Comparison of ENCODE assay signal across 9 cellular contexts in genomic region chr19:14370169-14370998, GRCh38. TPM values are rescaled to one million over a fixed set of nuclear protein-coding genes. Genes with fewer than 3 reads are reported as not detected.
DNase-seq lines count a peak whose midpoint lies in the region; ATAC-seq, FAIRE-seq and TF ChIP-seq lines count a peak whose summit lies in the region.
"Had no signal": no experiment of that assay in that cellular context is flagged by ENCODE, and none has a peak within 500 bp of the region (broad histone marks: within the 10 kb centered on the region; RNA-seq: fewer than 3 reads in every experiment).

No MANE protein-coding gene starts in this region.

- no peak for DNase-seq in IMR-90
- peak; percentile 23 for DNase-seq in germinal center (ENCODE audit: low spot score)
- peak; percentile 65 for DNase-seq in stimulated activated naive CD8-positive, alpha-beta T cell treated with anti-CD3 and anti-CD28 coated beads, Interleukin-15, Interleukin-2, amounts not matched to agents 100 U/mL and 50 U/mL, for 24 hours
- DNase-seq in H54 (ENCODE audit: insufficient read length, low spot score) = no peak
- no peak for DNase-seq in NCI-H128 (lab: John Stamatoyannopoulos, UW; ENCODE audit: unreplicated experiment)
- DNase-seq in GOT3 (lab: John Stamatoyannopoulos, UW) = no peak
- DNase-seq: NCI-H2081 treated with DMSO at 0.1 percent for 48 hours had no signal

- no peak overlapping the region for H3K23ac ChIP-seq in IMR-90 (ENCODE audit: low read depth, low read length)

- TF ChIP-seq POLR2A in IMR-90 (IDR thresholded peaks at IDR 0.05; ENCODE audit: low read depth, low read length) (no peak), H54 (IDR thresholded peaks at IDR 0.05; ENCODE audit: low read depth, low read length) (no peak)

- H2BK120ac ChIP-seq in IMR-90 (ENCODE audit: low read depth, low read length) = no peak overlapping the region

- H3K27ac ChIP-seq in IMR-90 (ENCODE audit: insufficient read depth, low read length) = no peak overlapping the region

- no peaks in the 10 kb centered on the region for H3K9me1 ChIP-seq in IMR-90 (ENCODE audit: insufficient read depth, low read length)

- H3K4me1 ChIP-seq in IMR-90 (ENCODE audit: control insufficient read depth, insufficient read depth, low read length) = peaks cover 6% of the 10 kb centered on the region

- H3K18ac ChIP-seq in IMR-90 (ENCODE audit: low read depth, low read length) = no peak overlapping the region

- no peak overlapping the region for H3K14ac ChIP-seq in IMR-90 (replicated peaks; ENCODE audit: low read depth, low read length)

- no peak overlapping the region for H3K4me3 ChIP-seq in IMR-90 (ENCODE audit: insufficient read depth, low read depth, low read length)

- no peak for TF ChIP-seq RAD21 in IMR-90 (IDR thresholded peaks at IDR 0.05; ENCODE audit: low read length)

- H3K36me3 ChIP-seq in IMR-90 (ENCODE audit: control insufficient read depth, insufficient read depth, low read length) = no peaks in the 10 kb centered on the region

- intact Hi-C loops in IMR-90 (cut with micrococcal nuclease) = no loop called here

- peak overlapping the region; percentile 5; the same call in 1 of the 2 replicates for H3K4me2 ChIP-seq in IMR-90 (ENCODE audit: low read depth, low read length)

- no peak for ATAC-seq in IMR-90 (ENCODE audit: low read depth)
- peak; percentile 34 to 41 for ATAC-seq in activated CD4-positive, CD25-positive, alpha-beta regulatory T cell treated with anti-CD3 and anti-CD28 coated beads, Interleukin-2, amount 50 U/mL, for 24 hours
- ATAC-seq in stimulated activated naive CD8-positive, alpha-beta T cell treated with anti-CD3 and anti-CD28 coated beads, Interleukin-15, Interleukin-2, amounts not matched to agents 100 U/mL and 50 U/mL, for 24 hours = peak; percentile 28
- ATAC-seq in HG03432 (IDR thresholded peaks at IDR 0.05; ENCODE audit: unreplicated experiment) = no peak

- no peaks in the 10 kb centered on the region for H3K79me1 ChIP-seq in IMR-90 (ENCODE audit: low read depth in 1 of 2, low read length in 2 of 2)

- dilution Hi-C loops in IMR-90 (cut with HindIII; ENCODE audit: low sequenced_read_pairs, unreplicated experiment) = no loop called here

- H4K8ac ChIP-seq in IMR-90 (ENCODE audit: low read depth in 2 of 2, low read length in 2 of 2) = 0 out of 4 replicates have a peak overlapping the region, but pooled peaks of 1 of the 2 experiments have one; percentile 14

- no peak for FAIRE-seq in H54 (lab: Jason Lieb, UNC)

- no peak overlapping the region for H3K4ac ChIP-seq in IMR-90 (ENCODE audit: low read depth, low read length)

- no peak overlapping the region for H2AK9ac ChIP-seq in IMR-90 (replicated peaks; ENCODE audit: low read depth, low read length, poor library complexity)

- H3K56ac ChIP-seq in IMR-90 (ENCODE audit: extremely low read depth, insufficient read depth, low read length) = no peak overlapping the region

- peak overlapping the region; percentile 70 for H2AFZ ChIP-seq in IMR-90 (replicated peaks; ENCODE audit: low read length, poor library complexity)

- H4K20me1 ChIP-seq in IMR-90 (ENCODE audit: insufficient read depth, low read length) = no peaks in the 10 kb centered on the region

- TF ChIP-seq CTCF in IMR-90 (conservative IDR thresholded peaks at IDR 0.05; ENCODE audit: low read depth, low read length) = no peak

- H4K5ac ChIP-seq in IMR-90 (ENCODE audit: low read depth, low read length) = no peak overlapping the region

- H3K9me3 ChIP-seq in IMR-90 (ENCODE audit: control insufficient read depth, insufficient read depth, low read length) = no peaks in the 10 kb centered on the region

- CTCF ChIA-PET in IMR-90 (lab: Yijun Ruan, JAX) = no interaction called here

- no peak overlapping the region for H3K9ac ChIP-seq in IMR-90 (ENCODE audit: low read depth, low read length)

- no peaks in the 10 kb centered on the region for H3K27me3 ChIP-seq in IMR-90 (ENCODE audit: control insufficient read depth, insufficient read depth, low read length)

- no peak overlapping the region for H2BK15ac ChIP-seq in IMR-90 (ENCODE audit: low read depth, low read length)

- no peak overlapping the region for H2BK5ac ChIP-seq in IMR-90 (ENCODE audit: low read depth, low read length, poor library complexity, severe bottlenecking)

- no TSS peak for BruUV-seq in IMR-90 (replicated peaks; lab: Mats Ljungman, UMichigan)

- H2AK5ac ChIP-seq in IMR-90 (ENCODE audit: low read depth, low read length) = no peak overlapping the region

- no peak overlapping the region for H4K91ac ChIP-seq in IMR-90 (ENCODE audit: insufficient read depth, low read depth, low read length)

- in situ Hi-C loops in IMR-90 (cut with MboI; ENCODE audit: low sequenced_read_pairs) = no loop called here

- POLR2A ChIA-PET in IMR-90 (lab: Charles Lee; ENCODE audit: unreplicated experiment) = no interaction called here

- H2BK20ac ChIP-seq in IMR-90 (ENCODE audit: low read depth, low read length) = no peak overlapping the region; the same call in 1 of the 2 replicates

- 80% methylated on average over 1 of the region's 19 CpGs; no CpG with 5 or more reads in 1 of the 2 experiments for WGBS in IMR-90 (ENCODE audit: extremely low coverage in 2 of 2, insufficient read length in 1 of 2), 2 experiments

TF ChIP-seq in IMR-90, 13 proteins besides CTCF, POLR2A, EP300 and RAD21:
- no peak for TF ChIP-seq MXI1 (IDR thresholded peaks at IDR 0.05; ENCODE audit: borderline replicate concordance, low read depth, low read length)
- TF ChIP-seq CHD1 (IDR thresholded peaks at IDR 0.05; ENCODE audit: low read depth, low read length) = no peak
- no peak for TF ChIP-seq RFX5 (IDR thresholded peaks at IDR 0.05; ENCODE audit: low read depth, low read length)
- TF ChIP-seq BHLHE40 (IDR thresholded peaks at IDR 0.05; ENCODE audit: low read depth, low read length) = no peak
- TF ChIP-seq RCOR1 (IDR thresholded peaks at IDR 0.05; ENCODE audit: insufficient replicate concordance, low read length) = no peak
- TF ChIP-seq CEBPB (IDR thresholded peaks at IDR 0.05; ENCODE audit: low read depth, low read length) = no peak
- no peak for TF ChIP-seq MAZ (IDR thresholded peaks at IDR 0.05; ENCODE audit: borderline replicate concordance, low read depth, low read length)
- TF ChIP-seq, protein P1, sequence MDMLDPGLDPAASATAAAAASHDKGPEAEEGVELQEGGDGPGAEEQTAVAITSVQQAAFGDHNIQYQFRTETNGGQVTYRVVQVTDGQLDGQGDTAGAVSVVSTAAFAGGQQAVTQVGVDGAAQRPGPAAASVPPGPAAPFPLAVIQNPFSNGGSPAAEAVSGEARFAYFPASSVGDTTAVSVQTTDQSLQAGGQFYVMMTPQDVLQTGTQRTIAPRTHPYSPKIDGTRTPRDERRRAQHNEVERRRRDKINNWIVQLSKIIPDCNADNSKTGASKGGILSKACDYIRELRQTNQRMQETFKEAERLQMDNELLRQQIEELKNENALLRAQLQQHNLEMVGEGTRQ (IDR thresholded peaks at IDR 0.05; ENCODE audit: low read depth, low read length) = no peak
- TF ChIP-seq NFE2L2 (IDR thresholded peaks at IDR 0.05; ENCODE audit: low read depth, low read length) = no peak
- no peak for TF ChIP-seq SMC3 (IDR thresholded peaks at IDR 0.05; ENCODE audit: low read depth, low read length)
- no peak for TF ChIP-seq FOS (IDR thresholded peaks at IDR 0.05; ENCODE audit: low read depth, low read length)
- TF ChIP-seq, protein P2, sequence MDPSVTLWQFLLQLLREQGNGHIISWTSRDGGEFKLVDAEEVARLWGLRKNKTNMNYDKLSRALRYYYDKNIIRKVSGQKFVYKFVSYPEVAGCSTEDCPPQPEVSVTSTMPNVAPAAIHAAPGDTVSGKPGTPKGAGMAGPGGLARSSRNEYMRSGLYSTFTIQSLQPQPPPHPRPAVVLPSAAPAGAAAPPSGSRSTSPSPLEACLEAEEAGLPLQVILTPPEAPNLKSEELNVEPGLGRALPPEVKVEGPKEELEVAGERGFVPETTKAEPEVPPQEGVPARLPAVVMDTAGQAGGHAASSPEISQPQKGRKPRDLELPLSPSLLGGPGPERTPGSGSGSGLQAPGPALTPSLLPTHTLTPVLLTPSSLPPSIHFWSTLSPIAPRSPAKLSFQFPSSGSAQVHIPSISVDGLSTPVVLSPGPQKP (IDR thresholded peaks at IDR 0.05; ENCODE audit: borderline replicate concordance, low read depth, low read length) = no peak
- no peak for TF ChIP-seq MAFK (IDR thresholded peaks at IDR 0.05; ENCODE audit: low read depth, low read length)

RNA-seq across cellular contexts. Expression of gene ADGRE5, which starts 10.9 kb away (rescaled TPM):
- 7.5 and 7.7 TPM in 2 replicates for total RNA-seq in IMR-90 (2012; rRNA removed)
- polyA plus RNA-seq in IMR-90 (2012; rRNA removed) = 14.6 and 15.0 TPM in 2 replicates
- polyA plus RNA-seq in IMR-90 (2012; cell fraction: cytosol; rRNA removed) = 8.9 and 17.0 TPM in 2 replicates
- polyA plus RNA-seq in IMR-90 (2012; cell fraction: nucleus; rRNA removed; ENCODE audit: low replicate concordance) = 20.5 and 31.2 TPM in 2 replicates

RNA-seq across cellular contexts. Expression of gene DDX39A, which starts 48.8 kb away (rescaled TPM):
- 77.5 and 83.0 TPM in 2 replicates for total RNA-seq in IMR-90 (2012; rRNA removed)
- 82.5 and 89.3 TPM in 2 replicates for polyA plus RNA-seq in IMR-90 (2012; rRNA removed)
- polyA plus RNA-seq in IMR-90 (2012; cell fraction: cytosol; rRNA removed) = 49.4 and 53.9 TPM in 2 replicates
- polyA plus RNA-seq in IMR-90 (2012; cell fraction: nucleus; rRNA removed; ENCODE audit: low replicate concordance) = 436 and 719 TPM in 2 replicates

Comparison
In these comparisons a context has a peak if more than half of its experiments do, and no peak if none do; other contexts are left out.
1. ATAC-seq: peak in activated CD4-positive, CD25-positive, alpha-beta regulatory T cell treated with anti-CD3 and anti-CD28 coated beads, Interleukin-2, amount 50 U/mL, for 24 hours (2 of 2) and stimulated activated naive CD8-positive, alpha-beta T cell treated with anti-CD3 and anti-CD28 coated beads, Interleukin-15, Interleukin-2, amounts not matched to agents 100 U/mL and 50 U/mL, for 24 hours (single experiment); none in IMR-90 (single experiment) and HG03432 (single experiment).
2. DNase-seq: peak in germinal center (single experiment) and stimulated activated naive CD8-positive, alpha-beta T cell treated with anti-CD3 and anti-CD28 coated beads, Interleukin-15, Interleukin-2, amounts not matched to agents 100 U/mL and 50 U/mL, for 24 hours (single experiment); none in IMR-90 (single experiment), H54 (single experiment), NCI-H128 (single experiment) and GOT3 (single experiment).